1 cellular context compared by ENCODE assay signal in genomic region chr1:39826583-39826982, GRCh38.
TF ChIP-seq lines count a peak whose summit lies in the region.

No MANE protein-coding gene starts in this region.

TF ChIP-seq in HEK293, 187 proteins besides CTCF, POLR2A, EP300 and RAD21 (continued from another document):
- TF ChIP-seq ZNF580 (tag by site-specific recombination; IDR thresholded peaks at IDR 0.05) (0 out of 2 replicates have a peak, but pooled peaks have one; percentile 14), ZNF366 (tag by site-specific recombination; conservative IDR thresholded peaks at IDR 0.05) (no peak), ZIC2 (tag by site-specific recombination; IDR thresholded peaks at IDR 0.05) (peak; percentile 40), ZNF488 (tag by site-specific recombination; IDR thresholded peaks at IDR 0.05) (no peak), ZSCAN30 (tag by site-specific recombination; IDR thresholded peaks at IDR 0.05) (no peak), ZNF521 (tag by site-specific recombination; IDR thresholded peaks at IDR 0.05) (no peak), ZNF362 (tag by site-specific recombination; IDR thresholded peaks at IDR 0.05) (no peak), GLIS1 (tag by site-specific recombination; IDR thresholded peaks at IDR 0.05) (peak; percentile 64), PRDM6 (tag by site-specific recombination; IDR thresholded peaks at IDR 0.05) (peak; percentile 67)
TF ChIP-seq in HEK293: peak in this region for 5.
